In genomic region chr10:124537166-124537725, GRCh38 we compare ENCODE assay signal across 16 cellular contexts.
DNase-seq lines count a peak whose midpoint lies in the region; ATAC-seq and TF ChIP-seq lines count a peak whose summit lies in the region.
"Had no signal": no experiment of that assay in that cellular context is flagged by ENCODE, and none has a peak within 500 bp of the region (broad histone marks: within the 10 kb centered on the region; RNA-seq: fewer than 3 reads in every experiment).

No MANE protein-coding gene starts in this region.

- no peaks in the 10 kb centered on the region for H3K36me3 ChIP-seq in BLaER1 treated with 17β-estradiol and CSF1 and Interleukin-3, amounts not matched to agents 10 nM and 100 nM
- H3K36me3 ChIP-seq in Karpas-422 (ENCODE audit: insufficient read depth, low read length) = no peaks in the 10 kb centered on the region
- no peaks in the 10 kb centered on the region for H3K36me3 ChIP-seq in SJCRH30

- no peaks in the 10 kb centered on the region for H3K36me3 Mint-ChIP-seq in activated B cell treated with CpG ODN at 0.5 μM for 24 hours (ENCODE audit: low read depth)
- no peaks in the 10 kb centered on the region for H3K36me3 Mint-ChIP-seq in stimulated activated naive B cell treated with anti-CD40 and anti-IgM and Interleukin-4, amounts not matched to agents 10 μg/mL and 1 μg/mL and 100 μg/mL, for 72 hours
- no peaks in the 10 kb centered on the region for H3K36me3 Mint-ChIP-seq in activated naive CD8-positive, alpha-beta T cell treated with anti-CD3 and anti-CD28 coated beads, Interleukin-2, amount 50 U/mL, for 24 hours (ENCODE audit: low read depth)
- H3K36me3 Mint-ChIP-seq: CD4-positive, CD25-positive, alpha-beta regulatory T cell had no signal

- no peaks in the 10 kb centered on the region for H3K9me3 ChIP-seq in BLaER1 treated with 17β-estradiol and CSF1 and Interleukin-3, amounts not matched to agents 10 nM and 100 nM (replicated peaks in 1 of 11)
- H3K9me3 ChIP-seq in Karpas-422 (ENCODE audit: low read length) = no peaks in the 10 kb centered on the region
- H3K9me3 ChIP-seq in SJCRH30 (replicated peaks) = no peaks in the 10 kb centered on the region
- H3K9me3 ChIP-seq: SK-N-SH had no signal

- intact Hi-C loops in activated B cell treated with CpG ODN at 0.5 μM for 24 hours (cut with micrococcal nuclease) = loop anchor here (10.0 kb wide), 1 partner anchor 528 kb away; no protein-coding TSS in a partner anchor

- POLR2A ChIA-PET in activated B cell treated with CpG ODN at 0.5 μM for 24 hours (lab: Charles Lee) = interaction anchor here (3.9 to 9.2 kb wide), 5 partner anchors 65 to 208 kb away, joined by 43 to 134 read pairs (median 64); partner anchors contain the start of gene FAM53B

- CTCF ChIA-PET in activated B cell treated with CpG ODN at 0.5 μM for 24 hours (lab: Charles Lee) = interaction anchor here (1.4 to 15.9 kb wide), 4 partner anchors 10 to 211 kb away, joined by 3 to 307 read pairs (median 63); partner anchors contain the start of gene FAM53B

- no peak for TF ChIP-seq CTCF in activated B cell treated with CpG ODN at 0.5 μM for 24 hours (IDR thresholded peaks at IDR 0.05)

- peak overlapping the region in 7 of 11 experiments; percentile 26 to 95 (median 92); a peak in 11 of 22 replicates for H3K27ac ChIP-seq in BLaER1 treated with 17β-estradiol and CSF1 and Interleukin-3, amounts not matched to agents 10 nM and 100 nM
- H3K27ac ChIP-seq in Karpas-422 (ENCODE audit: low read length) (peak overlapping the region; percentile 100), SJCRH30 (no peak overlapping the region)

- peaks cover 5% of the 10 kb centered on the region for H3K79me2 ChIP-seq in Karpas-422 (ENCODE audit: low read length)

- H3K9me2 ChIP-seq in Karpas-422 (replicated peaks; ENCODE audit: insufficient read depth, low read length) = no peaks in the 10 kb centered on the region
- H3K9me2 ChIP-seq: SK-N-SH had no signal

- no peak overlapping the region for H3K4me3 Mint-ChIP-seq in activated B cell treated with CpG ODN at 0.5 μM for 24 hours
- H3K4me3 Mint-ChIP-seq in stimulated activated naive B cell treated with anti-CD40 and anti-IgM and Interleukin-4, amounts not matched to agents 10 μg/mL and 1 μg/mL and 100 μg/mL, for 72 hours = no peak overlapping the region
- no peak overlapping the region for H3K4me3 Mint-ChIP-seq in activated naive CD8-positive, alpha-beta T cell treated with anti-CD3 and anti-CD28 coated beads, Interleukin-2, amount 50 U/mL, for 24 hours
- H3K4me3 Mint-ChIP-seq: CD4-positive, CD25-positive, alpha-beta regulatory T cell had no signal

- H3K4me1 ChIP-seq in BLaER1 treated with 17β-estradiol and CSF1 and Interleukin-3, amounts not matched to agents 10 nM and 100 nM = peaks cover 61 to 99% (median 83%) of the 10 kb centered on the region in 10 experiments
- H3K4me1 ChIP-seq in Karpas-422 (ENCODE audit: low read length) = peaks cover 98% of the 10 kb centered on the region
- H3K4me1 ChIP-seq in SJCRH30 = no peaks in the 10 kb centered on the region

- peaks cover 91% of the 10 kb centered on the region for H3K4me1 Mint-ChIP-seq in activated B cell treated with CpG ODN at 0.5 μM for 24 hours
- H3K4me1 Mint-ChIP-seq in stimulated activated naive B cell treated with anti-CD40 and anti-IgM and Interleukin-4, amounts not matched to agents 10 μg/mL and 1 μg/mL and 100 μg/mL, for 72 hours = peaks cover 47 to 86% of the 10 kb centered on the region in 2 donors
- peaks cover 12% of the 10 kb centered on the region for H3K4me1 Mint-ChIP-seq in activated naive CD8-positive, alpha-beta T cell treated with anti-CD3 and anti-CD28 coated beads, Interleukin-2, amount 50 U/mL, for 24 hours

- peaks cover 0 to 31% (median 0%) of the 10 kb centered on the region in 11 experiments; a peak in 4 of 22 replicates for H3K27me3 ChIP-seq in BLaER1 treated with 17β-estradiol and CSF1 and Interleukin-3, amounts not matched to agents 10 nM and 100 nM
- H3K27me3 ChIP-seq in Karpas-422 (ENCODE audit: low read length) = no peaks in the 10 kb centered on the region
- no peaks in the 10 kb centered on the region for H3K27me3 ChIP-seq in SJCRH30

- ATAC-seq in activated B cell treated with CpG ODN at 0.5 μM for 24 hours (ENCODE audit: low read depth) (no peak), HG03097 (IDR thresholded peaks at IDR 0.05; ENCODE audit: low FRiP score, unreplicated experiment) (no peak)
- ATAC-seq in stimulated activated naive B cell treated with anti-CD40 and anti-IgM and Interleukin-4, amounts not matched to agents 10 μg/mL and 1 μg/mL and 100 μg/mL, for 72 hours (replicated peaks) = no peak
- ATAC-seq in activated naive CD8-positive, alpha-beta T cell treated with anti-CD3 and anti-CD28 coated beads, Interleukin-2, amount 50 U/mL, for 24 hours = no peak

- DNase-seq in Karpas-422 (peak; percentile 82), activated B cell treated with CpG ODN at 0.5 μM for 24 hours (no peak), SJCRH30 (no peak)
- DNase-seq in stimulated activated naive B cell treated with anti-CD40 and anti-IgM and Interleukin-4, amounts not matched to agents 10 μg/mL and 1 μg/mL and 100 μg/mL, for 72 hours = no peak
- no peak for DNase-seq in activated naive CD8-positive, alpha-beta T cell treated with anti-CD3 and anti-CD28 coated beads, Interleukin-2, amount 50 U/mL, for 24 hours
- DNase-seq: CD4-positive, CD25-positive, alpha-beta regulatory T cell; NCI-H1092; NCI-H1417 treated with DMSO at 0.1 percent for 48 hours; NCI-H1694 treated with DMSO at 0.1 percent for 48 hours; NCI-H2081; NCI-H2227 treated with DMSO at 0.1 percent for 48 hours; NCI-H526 treated with DMSO at 0.1 percent for 48 hours; SIG-M5; SK-N-SH had no signal

- H3K27me3 Mint-ChIP-seq in activated B cell treated with CpG ODN at 0.5 μM for 24 hours = no peaks in the 10 kb centered on the region
- no peaks in the 10 kb centered on the region for H3K27me3 Mint-ChIP-seq in stimulated activated naive B cell treated with anti-CD40 and anti-IgM and Interleukin-4, amounts not matched to agents 10 μg/mL and 1 μg/mL and 100 μg/mL, for 72 hours
- no peaks in the 10 kb centered on the region for H3K27me3 Mint-ChIP-seq in activated naive CD8-positive, alpha-beta T cell treated with anti-CD3 and anti-CD28 coated beads, Interleukin-2, amount 50 U/mL, for 24 hours
- H3K27me3 Mint-ChIP-seq: CD4-positive, CD25-positive, alpha-beta regulatory T cell had no signal

- peak overlapping the region; percentile 87 for H3K27ac Mint-ChIP-seq in activated B cell treated with CpG ODN at 0.5 μM for 24 hours
- peak overlapping the region; percentile 22 for H3K27ac Mint-ChIP-seq in stimulated activated naive B cell treated with anti-CD40 and anti-IgM and Interleukin-4, amounts not matched to agents 10 μg/mL and 1 μg/mL and 100 μg/mL, for 72 hours
- H3K27ac Mint-ChIP-seq in activated naive CD8-positive, alpha-beta T cell treated with anti-CD3 and anti-CD28 coated beads, Interleukin-2, amount 50 U/mL, for 24 hours = no peak overlapping the region

- H3K9me3 Mint-ChIP-seq in activated B cell treated with CpG ODN at 0.5 μM for 24 hours = no peaks in the 10 kb centered on the region
- no peaks in the 10 kb centered on the region for H3K9me3 Mint-ChIP-seq in stimulated activated naive B cell treated with anti-CD40 and anti-IgM and Interleukin-4, amounts not matched to agents 10 μg/mL and 1 μg/mL and 100 μg/mL, for 72 hours
- no peaks in the 10 kb centered on the region for H3K9me3 Mint-ChIP-seq in activated naive CD8-positive, alpha-beta T cell treated with anti-CD3 and anti-CD28 coated beads, Interleukin-2, amount 50 U/mL, for 24 hours
- H3K9me3 Mint-ChIP-seq: CD4-positive, CD25-positive, alpha-beta regulatory T cell had no signal

- H3K4me3 ChIP-seq in BLaER1 treated with 17β-estradiol and CSF1 and Interleukin-3, amounts not matched to agents 10 nM and 100 nM = no peak overlapping the region
- peak overlapping the region; percentile 70 for H3K4me3 ChIP-seq in Karpas-422 (ENCODE audit: low read length)
- no peak overlapping the region for H3K4me3 ChIP-seq in SJCRH30

- H4K20me1 ChIP-seq in BLaER1 treated with 17β-estradiol and CSF1 and Interleukin-3, amounts not matched to agents 10 nM and 100 nM = peaks cover 0 to under 1% (median 0%) of the 10 kb centered on the region in 11 experiments; a peak in 1 of 22 replicates
- no peaks in the 10 kb centered on the region for H4K20me1 ChIP-seq in Karpas-422 (ENCODE audit: insufficient read depth, low read depth, low read length)

- peak overlapping the region in 5 of 11 experiments; percentile 20 to 84 (median 79); a peak in 9 of 22 replicates for H3K9ac ChIP-seq in BLaER1 treated with 17β-estradiol and CSF1 and Interleukin-3, amounts not matched to agents 10 nM and 100 nM
- H3K9ac ChIP-seq in Karpas-422 (ENCODE audit: low read length) = peak overlapping the region; percentile 99
- H3K9ac ChIP-seq: SK-N-SH had no signal

- H3K4me2 ChIP-seq in BLaER1 treated with 17β-estradiol and CSF1 and Interleukin-3, amounts not matched to agents 10 nM and 100 nM = peak overlapping the region in 10 of 11 experiments; percentile 73 to 91 (median 82); a peak in 21 of 22 replicates
- peak overlapping the region; percentile 92 for H3K4me2 ChIP-seq in Karpas-422 (ENCODE audit: low read depth, low read length, poor library complexity, severe bottlenecking)
- H3K4me2 ChIP-seq: SK-N-SH had no signal

- H2AFZ ChIP-seq in Karpas-422 (ENCODE audit: low read length) = no peak overlapping the region
